ENCODE assay signal across 9 cellular contexts in genomic region chr3:112405845-112406244, GRCh38.
A peak's percentile ranks its signal among the peaks of the same experiment; 100 is the strongest.
DNase-seq lines count a peak whose midpoint lies in the region; ATAC-seq lines count a peak whose summit lies in the region.
"Had no signal": no experiment of that assay in that cellular context is flagged by ENCODE, and none has a peak within 500 bp of the region (broad histone marks: within the 10 kb centered on the region; RNA-seq: fewer than 3 reads in every experiment).

No MANE protein-coding gene starts in this region.

- H3K9me3 Mint-ChIP-seq in activated T-cell treated with anti-CD3 and anti-CD28 coated beads, Interleukin-2, amount 50 U/mL, for 72 hours, result no peaks in the 10 kb centered on the region

- peak; percentile 29 to 58 for DNase-seq in activated T-cell treated with anti-CD3 and anti-CD28 coated beads, Interleukin-2, amount 50 U/mL, for 72 hours
- DNase-seq in stimulated activated CD4-positive, alpha-beta T cell treated with anti-CD3 and anti-CD28 coated beads, Interleukin-4, amount 100 ng/mL, for 1 hour, result peak; percentile 13
- DNase-seq in NCI-H2171 treated with DMSO at 0.1 percent for 48 hours (lab: John Stamatoyannopoulos, UW) (no peak), NCI-H2029 treated with DMSO at 0.1 percent for 48 hours (lab: John Stamatoyannopoulos, UW) (no peak), left ventricle myocardium superior (no peak)
- DNase-seq: caudate nucleus, NCI-H1930 had no signal

- peaks cover 7% of the 10 kb centered on the region for H3K27me3 Mint-ChIP-seq in activated T-cell treated with anti-CD3 and anti-CD28 coated beads, Interleukin-2, amount 50 U/mL, for 72 hours (ENCODE audit: low read depth)

- intact Hi-C loops in left ventricle myocardium superior (cut with micrococcal nuclease), result no loop called here

- no peak overlapping the region for H3K27ac Mint-ChIP-seq in activated T-cell treated with anti-CD3 and anti-CD28 coated beads, Interleukin-2, amount 50 U/mL, for 72 hours

- H3K4me1 Mint-ChIP-seq in activated T-cell treated with anti-CD3 and anti-CD28 coated beads, Interleukin-2, amount 50 U/mL, for 72 hours (ENCODE audit: low read depth), result peaks cover 37% of the 10 kb centered on the region

- peak; percentile 46 for ATAC-seq in GM19395 (IDR thresholded peaks at IDR 0.05; ENCODE audit: unreplicated experiment)
- peak; percentile 54 for ATAC-seq in HG03159 (IDR thresholded peaks at IDR 0.05; ENCODE audit: unreplicated experiment)
- ATAC-seq in activated T-cell treated with anti-CD3 and anti-CD28 coated beads, Interleukin-2, amount 50 U/mL, for 72 hours (replicated peaks in 1 of 2), result peak; percentile 90 to 93
- no peak for ATAC-seq in left ventricle myocardium superior

- no peak overlapping the region for H3K4me3 Mint-ChIP-seq in activated T-cell treated with anti-CD3 and anti-CD28 coated beads, Interleukin-2, amount 50 U/mL, for 72 hours

- no peaks in the 10 kb centered on the region for H3K36me3 Mint-ChIP-seq in activated T-cell treated with anti-CD3 and anti-CD28 coated beads, Interleukin-2, amount 50 U/mL, for 72 hours (ENCODE audit: insufficient read depth in 2 of 2)

Comparison
In these comparisons a context has a peak if more than half of its experiments do, and no peak if none do; other contexts are left out.
1. DNase-seq: peak in activated T-cell treated with anti-CD3 and anti-CD28 coated beads, Interleukin-2, amount 50 U/mL, for 72 hours (2 of 2) and stimulated activated CD4-positive, alpha-beta T cell treated with anti-CD3 and anti-CD28 coated beads, Interleukin-4, amount 100 ng/mL, for 1 hour (single experiment); none in NCI-H2171 treated with DMSO at 0.1 percent for 48 hours (single experiment), NCI-H2029 treated with DMSO at 0.1 percent for 48 hours (single experiment) and left ventricle myocardium superior (single experiment).